Comparison of ENCODE assay signal across 8 cellular contexts in genomic region chr6:30885999-30886896, GRCh38. TPM values are rescaled to one million over a fixed set of nuclear protein-coding genes. Genes with fewer than 3 reads are reported as not detected.
DNase-seq lines count a peak whose midpoint lies in the region; ATAC-seq and TF ChIP-seq lines count a peak whose summit lies in the region.

No MANE protein-coding gene starts in this region.

- ATAC-seq in activated B cell treated with CpG ODN at 0.5 μM for 24 hours (ENCODE audit: low read depth): no peak
- ATAC-seq in HG02763 (IDR thresholded peaks at IDR 0.05; ENCODE audit: unreplicated experiment): no peak
- no peak for ATAC-seq in HG03571 (IDR thresholded peaks at IDR 0.05; ENCODE audit: unreplicated experiment)

- no peak for TF ChIP-seq CTCF in activated B cell treated with CpG ODN at 0.5 μM for 24 hours (IDR thresholded peaks at IDR 0.05)
- TF ChIP-seq CTCF in testis (IDR thresholded peaks at IDR 0.05): no peak

- H3K27me3 ChIP-seq in MG63 (no peaks in the 10 kb centered on the region), testis (no peaks in the 10 kb centered on the region)

- H3K27me3 Mint-ChIP-seq in activated B cell treated with CpG ODN at 0.5 μM for 24 hours: no peaks in the 10 kb centered on the region

- H3K4me1 ChIP-seq in mesodermal cell (ENCODE audit: control insufficient read depth, insufficient read depth, low read length, poor library complexity, severe bottlenecking) (peaks cover 50% of the 10 kb centered on the region), testis (peaks cover 45% of the 10 kb centered on the region)

- intact Hi-C loops in activated B cell treated with CpG ODN at 0.5 μM for 24 hours (cut with micrococcal nuclease): loop anchor here (2.0 kb wide), 1 partner anchor 29 kb away; the partner anchor contains the start of gene VARS2
- intact Hi-C loops in testis (cut with DNase I; ENCODE audit: low total_unique reads): no loop called here

- CTCF ChIA-PET in activated B cell treated with CpG ODN at 0.5 μM for 24 hours (lab: Charles Lee): no interaction called here

- peak overlapping the region; percentile 50 for H3K4me3 ChIP-seq in MG63
- H3K4me3 ChIP-seq in mesodermal cell (ENCODE audit: extremely low read depth, insufficient read depth, low read length, poor library complexity, severe bottlenecking): peak overlapping the region; percentile 61
- H3K4me3 ChIP-seq in testis: peak overlapping the region in 1 of 2 donors; percentile 73

- H3K9me3 Mint-ChIP-seq in activated B cell treated with CpG ODN at 0.5 μM for 24 hours: no peaks in the 10 kb centered on the region

- peak overlapping the region; percentile 84 for H3K4me3 Mint-ChIP-seq in activated B cell treated with CpG ODN at 0.5 μM for 24 hours

- H3K27ac ChIP-seq in epithelial cell of prostate (peak overlapping the region; percentile 99), mesodermal cell (ENCODE audit: low read depth, low read length, severe bottlenecking) (peak overlapping the region; percentile 91), testis (peak overlapping the region; percentile 60 to 93)

- DNase-seq in DMS153 treated with DMSO at 0.1 percent for 48 hours (lab: John Stamatoyannopoulos, UW; ENCODE audit: unreplicated experiment) (peak; percentile 49), MG63 (peak; percentile 55), activated B cell treated with CpG ODN at 0.5 μM for 24 hours (no peak), epithelial cell of prostate (ENCODE audit: low read depth, low spot score) (no peak), testis (peak; percentile 84)

- H3K9me3 ChIP-seq in MG63 (no peaks in the 10 kb centered on the region), mesodermal cell (ENCODE audit: control insufficient read depth, low read length) (no peaks in the 10 kb centered on the region), testis (no peaks in the 10 kb centered on the region)

- TF ChIP-seq POLR2A in testis (IDR thresholded peaks at IDR 0.05): no peak

- H3K27ac Mint-ChIP-seq in activated B cell treated with CpG ODN at 0.5 μM for 24 hours: peak overlapping the region; percentile 1

- POLR2A ChIA-PET in activated B cell treated with CpG ODN at 0.5 μM for 24 hours (lab: Charles Lee): interaction anchor here (0.6 kb wide), 1 partner anchor 262 kb away, joined by 4 read pairs; no protein-coding TSS in a partner anchor

- WGBS in mesodermal cell (ENCODE audit: insufficient coverage in 2 of 2), 2 experiments: 3 to 8% methylated on average over 13 to 16 of the region's 18 CpGs
- 13 to 21% methylated on average over 13 to 18 of the region's 18 CpGs for WGBS in testis, 2 donors

- peaks cover 54% of the 10 kb centered on the region for H3K4me1 Mint-ChIP-seq in activated B cell treated with CpG ODN at 0.5 μM for 24 hours

- peaks cover 19% of the 10 kb centered on the region for H3K36me3 Mint-ChIP-seq in activated B cell treated with CpG ODN at 0.5 μM for 24 hours (ENCODE audit: low read depth)

- no peaks in the 10 kb centered on the region for H3K36me3 ChIP-seq in MG63
- peaks cover 26% of the 10 kb centered on the region for H3K36me3 ChIP-seq in mesodermal cell (ENCODE audit: control insufficient read depth, insufficient read depth, low read length)
- H3K36me3 ChIP-seq in testis (ENCODE audit: low read depth, missing control alignments): no peaks in the 10 kb centered on the region

RNA-seq across cellular contexts. Expression of gene DDR1, which starts 1.9 kb away (rescaled TPM):
- total RNA-seq in MG63 (2014; rRNA removed; shearing (Covaris generic); ENCODE audit: low replicate concordance): 16.7 and 52.0 TPM in 2 replicates
- total RNA-seq in activated B cell treated with CpG ODN at 0.5 μM for 24 hours (16.8 and 18.7 TPM in 2 replicates), testis (10 to 100 TPM; 94.6 to 97.6 TPM)
- 89.1 TPM for polyA plus RNA-seq in mesodermal cell (2013, experiment 1 of 2)
- polyA plus RNA-seq in mesodermal cell (2013, experiment 2 of 2): 68.7 TPM
- polyA plus RNA-seq in testis (ENCODE audit: insufficient read depth, low read depth, low replicate concordance): 33.8 TPM

RNA-seq across cellular contexts. Expression of gene GTF2H4, which starts 21.8 kb away (rescaled TPM):
- total RNA-seq in MG63 (2014; rRNA removed; shearing (Covaris generic); ENCODE audit: low replicate concordance): 18.8 and 26.4 TPM in 2 replicates
- 37.8 and 42.3 TPM in 2 replicates for total RNA-seq in activated B cell treated with CpG ODN at 0.5 μM for 24 hours
- 45.8 TPM for polyA plus RNA-seq in mesodermal cell (2013, experiment 1 of 2)
- polyA plus RNA-seq in mesodermal cell (2013, experiment 2 of 2): 34.3 TPM
- total RNA-seq in testis: 10 to 100 TPM; 23.0 to 30.6 TPM
- 38.1 TPM for polyA plus RNA-seq in testis (ENCODE audit: insufficient read depth, low read depth, low replicate concordance)

RNA-seq across cellular contexts. Expression of gene VARS2, which starts 27.8 kb away (rescaled TPM):
- 10.7 and 23.6 TPM in 2 replicates for total RNA-seq in MG63 (2014; rRNA removed; shearing (Covaris generic); ENCODE audit: low replicate concordance)
- total RNA-seq in activated B cell treated with CpG ODN at 0.5 μM for 24 hours (39.4 and 47.8 TPM in 2 replicates), testis (10 to 100 TPM; 36.5 to 45.5 TPM)
- polyA plus RNA-seq in mesodermal cell (2013, experiment 1 of 2): 27.9 TPM
- 22.3 TPM for polyA plus RNA-seq in mesodermal cell (2013, experiment 2 of 2)
- polyA plus RNA-seq in testis (ENCODE audit: insufficient read depth, low read depth, low replicate concordance): 31.4 TPM

RNA-seq across cellular contexts. Expression of gene SFTA2, which starts 45.7 kb away (rescaled TPM):
- not detected in 2 replicates for total RNA-seq in MG63 (2014; rRNA removed; shearing (Covaris generic); ENCODE audit: low replicate concordance)
- total RNA-seq in activated B cell treated with CpG ODN at 0.5 μM for 24 hours: not detected in 2 replicates
- not detected for polyA plus RNA-seq in mesodermal cell (2013, experiment 1 of 2)
- not detected for polyA plus RNA-seq in mesodermal cell (2013, experiment 2 of 2)
- total RNA-seq in testis: not detected
- polyA plus RNA-seq in testis (ENCODE audit: insufficient read depth, low read depth, low replicate concordance): 0.94 TPM

RNA-seq across cellular contexts. Expression of gene MUCL3, which starts 54.5 kb away (rescaled TPM):
- total RNA-seq in MG63 (2014; rRNA removed; shearing (Covaris generic); ENCODE audit: low replicate concordance): not detected in 2 replicates
- total RNA-seq in activated B cell treated with CpG ODN at 0.5 μM for 24 hours: not detected in 2 replicates
- polyA plus RNA-seq in mesodermal cell (2013, experiment 1 of 2): not detected
- not detected for polyA plus RNA-seq in mesodermal cell (2013, experiment 2 of 2)
- under 1 TPM in 1 of 2 donors, not detected in 1; 0.19 TPM for total RNA-seq in testis
- polyA plus RNA-seq in testis (ENCODE audit: insufficient read depth, low read depth, low replicate concordance): 0.45 TPM

Comparison
In these comparisons a context has a peak if more than half of its experiments do, and no peak if none do; other contexts are left out.
1. DNase-seq: peak in DMS153 treated with DMSO at 0.1 percent for 48 hours (single experiment), MG63 (single experiment) and testis (single experiment); none in activated B cell treated with CpG ODN at 0.5 μM for 24 hours (single experiment) and epithelial cell of prostate (single experiment).
2. Peak in every context shown above with its lines, with median percentiles within 50 percentile points of each other: H3K27ac ChIP-seq.